Comparison of ENCODE assay signal across 9 cellular contexts in the genomic region with DNA sequence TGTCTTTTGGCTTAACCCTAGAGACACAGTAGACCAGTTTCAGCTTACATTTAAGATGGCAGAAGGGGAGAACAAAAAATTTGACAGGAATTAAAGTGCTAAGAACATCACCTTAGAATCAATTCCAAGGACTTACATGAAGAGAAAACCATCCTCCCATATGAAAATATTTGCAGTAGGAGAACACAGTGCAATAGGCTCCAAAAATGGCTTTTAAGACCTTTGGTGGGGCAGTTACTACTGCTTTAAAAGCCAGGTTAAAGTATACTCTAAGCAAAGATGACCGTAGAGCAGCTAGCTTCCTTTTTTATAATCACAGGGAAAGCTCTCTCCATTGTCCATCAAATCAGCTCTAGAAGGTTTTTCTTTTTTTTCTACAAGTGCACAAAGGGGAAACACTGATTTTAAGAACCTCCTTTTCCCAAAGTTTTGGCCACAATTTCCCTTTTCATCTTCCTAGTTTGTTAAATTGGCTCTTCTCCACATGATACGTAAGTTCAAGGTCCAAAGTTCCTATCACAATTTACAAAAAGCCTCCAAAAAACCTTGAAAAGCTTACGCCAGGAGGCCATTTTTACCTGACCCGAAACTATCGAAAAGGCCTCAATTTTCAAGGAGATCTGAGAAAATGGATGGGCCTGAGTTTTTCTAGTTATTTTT. TPM values are rescaled to one million over a fixed set of nuclear protein-coding genes. Genes with fewer than 3 reads are reported as not detected.
DNase-seq lines count a peak whose midpoint lies in the region; ATAC-seq lines count a peak whose summit lies in the region.
"Had no signal": no experiment of that assay in that cellular context is flagged by ENCODE, and none has a peak within 500 bp of the region (broad histone marks: within the 10 kb centered on the region; RNA-seq: fewer than 3 reads in every experiment).

No MANE protein-coding gene starts in this region.

- no peaks in the 10 kb centered on the region for H3K27me3 Mint-ChIP-seq in activated naive CD8-positive, alpha-beta T cell treated with anti-CD3 and anti-CD28 coated beads for 36 hours

- peak overlapping the region; percentile 89; the same call in 1 of the 2 replicates for H3K4me3 ChIP-seq in HUES48 (ENCODE audit: low read depth, low read length)

- peaks cover 18% of the 10 kb centered on the region for H3K4me1 ChIP-seq in HUES48 (ENCODE audit: control insufficient read depth, insufficient read depth, low read length)

- no peak for ATAC-seq in stimulated activated effector memory CD8-positive, alpha-beta T cell treated with anti-CD3 and anti-CD28 coated beads, Interleukin-12 subunit alpha, Interleukin-12 subunit beta, amount 100 ng/mL, for 72 hours
- ATAC-seq in HG03439 (IDR thresholded peaks at IDR 0.05; ENCODE audit: unreplicated experiment), result no peak

- H3K9ac ChIP-seq in HUES48 (ENCODE audit: low read depth, low read length), result no peak overlapping the region; the same call in 1 of the 2 replicates

- peaks cover 68% of the 10 kb centered on the region for H3K4me1 Mint-ChIP-seq in activated naive CD8-positive, alpha-beta T cell treated with anti-CD3 and anti-CD28 coated beads for 36 hours
- H3K4me1 Mint-ChIP-seq in stimulated activated effector memory CD8-positive, alpha-beta T cell treated with anti-CD3 and anti-CD28 coated beads, Interleukin-12 subunit alpha, Interleukin-12 subunit beta, amount 100 ng/mL, for 72 hours, result peaks cover 60% of the 10 kb centered on the region

- H3K27ac Mint-ChIP-seq in activated naive CD8-positive, alpha-beta T cell treated with anti-CD3 and anti-CD28 coated beads for 36 hours, result peak overlapping the region; percentile 99
- peak overlapping the region; percentile 97 for H3K27ac Mint-ChIP-seq in stimulated activated effector memory CD8-positive, alpha-beta T cell treated with anti-CD3 and anti-CD28 coated beads, Interleukin-12 subunit alpha, Interleukin-12 subunit beta, amount 100 ng/mL, for 72 hours

- no peak overlapping the region for H3K27ac ChIP-seq in HUES48 (ENCODE audit: low read depth, low read length)
- H3K27ac ChIP-seq in layer of hippocampus (ENCODE audit: low read depth, low read length), result peak overlapping the region; percentile 96

- H3K27me3 ChIP-seq in HUES48 (ENCODE audit: control insufficient read depth, insufficient read depth, low read length) (no peaks in the 10 kb centered on the region), layer of hippocampus (ENCODE audit: control insufficient read depth, insufficient read depth, low read length) (no peaks in the 10 kb centered on the region)

- H3K9me3 ChIP-seq in HUES48 (ENCODE audit: control insufficient read depth, insufficient read depth, low read length), result no peaks in the 10 kb centered on the region

- H3K4me3 Mint-ChIP-seq in activated naive CD8-positive, alpha-beta T cell treated with anti-CD3 and anti-CD28 coated beads for 36 hours, result peak overlapping the region; percentile 95
- H3K4me3 Mint-ChIP-seq in stimulated activated effector memory CD8-positive, alpha-beta T cell treated with anti-CD3 and anti-CD28 coated beads, Interleukin-12 subunit alpha, Interleukin-12 subunit beta, amount 100 ng/mL, for 72 hours, result peak overlapping the region; percentile 94

- H3K9me3 Mint-ChIP-seq in activated naive CD8-positive, alpha-beta T cell treated with anti-CD3 and anti-CD28 coated beads for 36 hours, result no peaks in the 10 kb centered on the region
- H3K9me3 Mint-ChIP-seq in stimulated activated effector memory CD8-positive, alpha-beta T cell treated with anti-CD3 and anti-CD28 coated beads, Interleukin-12 subunit alpha, Interleukin-12 subunit beta, amount 100 ng/mL, for 72 hours, result peaks cover 3% of the 10 kb centered on the region

- H3K36me3 Mint-ChIP-seq in activated naive CD8-positive, alpha-beta T cell treated with anti-CD3 and anti-CD28 coated beads for 36 hours, result peaks cover 49% of the 10 kb centered on the region
- H3K36me3 Mint-ChIP-seq in stimulated activated effector memory CD8-positive, alpha-beta T cell treated with anti-CD3 and anti-CD28 coated beads, Interleukin-12 subunit alpha, Interleukin-12 subunit beta, amount 100 ng/mL, for 72 hours, result peaks cover 66% of the 10 kb centered on the region

- DNase-seq in activated naive CD8-positive, alpha-beta T cell treated with anti-CD3 and anti-CD28 coated beads for 36 hours, result no peak
- no peak for DNase-seq in stimulated activated effector memory CD8-positive, alpha-beta T cell treated with anti-CD3 and anti-CD28 coated beads, Interleukin-12 subunit alpha, Interleukin-12 subunit beta, amount 100 ng/mL, for 72 hours (ENCODE audit: low spot score in 2 of 2)
- DNase-seq in AML-193 (lab: John Stamatoyannopoulos, UW), result no peak
- no peak for DNase-seq in stimulated activated CD4-positive, alpha-beta T cell treated with anti-CD3 and anti-CD28 coated beads, Interleukin-4, amount 100 ng/mL, for 24 hours
- DNase-seq: NCI-H524 treated with DMSO at 0.1 percent for 48 hours had no signal

- peaks cover 33% of the 10 kb centered on the region for H3K36me3 ChIP-seq in HUES48 (ENCODE audit: control insufficient read depth, insufficient read depth, low read length)

RNA-seq across cellular contexts. Expression of a gene that starts 3.3 kb away (rescaled TPM):
- total RNA-seq in activated naive CD8-positive, alpha-beta T cell treated with anti-CD3 and anti-CD28 coated beads for 36 hours, result 100 to 1,000 TPM; 228 to 231 TPM

RNA-seq across cellular contexts. Expression of a gene that starts 28.4 kb away (rescaled TPM):
- not detected for total RNA-seq in activated naive CD8-positive, alpha-beta T cell treated with anti-CD3 and anti-CD28 coated beads for 36 hours
- total RNA-seq: pulmonary artery endothelial cell had no signal

RNA-seq across cellular contexts. Expression of a gene that starts 28.6 kb away (rescaled TPM):
- 10 to 100 TPM; 21.1 to 21.9 TPM for total RNA-seq in activated naive CD8-positive, alpha-beta T cell treated with anti-CD3 and anti-CD28 coated beads for 36 hours

RNA-seq across cellular contexts. Expression of a gene that starts 28.7 kb away (rescaled TPM):
- 10 to 100 TPM in 1 of 2 experiments, 1 to 10 TPM in 1; 9.3 to 10.3 TPM for total RNA-seq in activated naive CD8-positive, alpha-beta T cell treated with anti-CD3 and anti-CD28 coated beads for 36 hours

RNA-seq across cellular contexts. Expression of a gene that starts 35.3 kb away (rescaled TPM):
- 10 to 100 TPM; 37.6 to 38.3 TPM for total RNA-seq in activated naive CD8-positive, alpha-beta T cell treated with anti-CD3 and anti-CD28 coated beads for 36 hours
